ENCODE assay signal across 27 cellular contexts in the genomic region with DNA sequence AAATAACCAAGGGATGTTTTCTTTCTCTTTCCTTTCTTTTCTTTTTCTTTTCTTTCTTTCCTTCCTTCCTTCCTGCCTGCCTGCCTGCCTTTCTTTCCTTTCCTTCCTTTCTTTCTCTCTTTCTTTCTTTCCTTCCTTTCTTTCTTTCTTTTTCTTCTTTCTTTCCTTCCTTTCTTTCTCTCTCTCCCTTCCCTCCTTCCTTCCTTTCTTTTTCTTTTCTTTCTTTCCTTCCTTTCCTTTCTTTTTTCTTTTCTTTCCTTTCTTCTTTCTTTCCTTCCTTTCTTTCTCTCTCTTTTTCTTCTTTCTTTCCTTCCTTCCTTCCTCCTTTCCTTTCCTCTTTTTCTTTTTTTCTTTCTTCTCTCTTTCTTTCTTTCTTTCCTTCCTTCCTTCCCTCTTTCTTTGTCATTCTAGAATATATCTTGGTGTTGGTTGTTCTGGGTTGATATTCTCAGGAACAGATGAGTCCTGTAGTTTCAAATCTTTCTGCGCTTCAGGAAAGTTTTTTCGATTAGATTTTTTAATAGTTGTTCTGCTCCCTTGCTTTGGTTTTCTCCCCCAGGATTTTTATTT.
"Had no signal": no experiment of that assay in that cellular context is flagged by ENCODE, and none has a peak within 500 bp of the region (broad histone marks: within the 10 kb centered on the region; RNA-seq: fewer than 3 reads in every experiment).

No MANE protein-coding gene starts in this region.

- H3K4me1 ChIP-seq: heart left ventricle had no signal

- FAIRE-seq: astrocyte, bronchial epithelial cell had no signal

- H3K36me3 ChIP-seq: brain microvascular endothelial cell, heart left ventricle had no signal

- H3K4me3 ChIP-seq: coronary artery, dorsolateral prefrontal cortex, heart left ventricle had no signal

- H3K4me3 Mint-ChIP-seq: activated CD4-positive, alpha-beta memory T cell treated with anti-CD3 and anti-CD28 coated beads for 36 hours; activated CD4-positive, alpha-beta T cell treated with anti-CD3 and anti-CD28 coated beads for 36 hours; activated CD4-positive, alpha-beta T cell treated with anti-CD3 and anti-CD28 coated beads, Interleukin-2, amount 10 ng/mL, durations not matched to agents 24 days and 14 days; activated naive CD8-positive, alpha-beta T cell; central memory CD8-positive, alpha-beta T cell; dendritic cell treated with granulocyte-macrophage colony-stimulating factor and Interleukin-4, amounts not matched to agents 40 ng/mL and 50 ng/mL, for 4 days; endodermal cell had no signal

- H3K27me3 ChIP-seq: brain microvascular endothelial cell, dorsolateral prefrontal cortex had no signal

- H3K9me3 ChIP-seq: heart left ventricle had no signal

- H3K36me3 Mint-ChIP-seq: activated CD4-positive, alpha-beta memory T cell treated with anti-CD3 and anti-CD28 coated beads for 36 hours; activated naive CD8-positive, alpha-beta T cell had no signal

- H3K27ac Mint-ChIP-seq: activated CD4-positive, alpha-beta memory T cell treated with anti-CD3 and anti-CD28 coated beads for 36 hours; activated CD4-positive, alpha-beta T cell treated with anti-CD3 and anti-CD28 coated beads for 36 hours; activated CD4-positive, alpha-beta T cell treated with anti-CD3 and anti-CD28 coated beads, Interleukin-2, amount 10 ng/mL, durations not matched to agents 24 days and 14 days; activated naive CD8-positive, alpha-beta T cell; dendritic cell treated with granulocyte-macrophage colony-stimulating factor and Interleukin-4, amounts not matched to agents 40 ng/mL and 50 ng/mL, for 4 days; endodermal cell had no signal

- DNase-seq: activated CD4-positive, alpha-beta memory T cell treated with anti-CD3 and anti-CD28 coated beads for 36 hours; activated CD4-positive, alpha-beta T cell treated with anti-CD3 and anti-CD28 coated beads for 36 hours; activated CD4-positive, alpha-beta T cell treated with anti-CD3 and anti-CD28 coated beads, Interleukin-2, amount 10 ng/mL, durations not matched to agents 24 days and 14 days; activated CD4-positive, CD25-positive, alpha-beta regulatory T cell; activated CD4-positive, CD25-positive, alpha-beta regulatory T cell treated with anti-CD3 and anti-CD28 coated beads, Interleukin-2, amount 50 U/mL, for 72 hours; activated CD8-positive, alpha-beta memory T cell treated with anti-CD3 and anti-CD28 coated beads for 24 hours; activated gamma-delta T cell treated with Interleukin-2 at 50 U/mL for 16 hours; activated naive CD4-positive, alpha-beta T cell treated with anti-CD3 and anti-CD28 coated beads, Interleukin-2, amount 50 U/mL, for 16 hours; activated naive CD4-positive, alpha-beta T cell treated with Interleukin-2 at 50 U/mL for 16 hours; activated T-cell treated with anti-CD3 and anti-CD28 coated beads, Interleukin-2, amount 50 U/mL, for 48 hours; amniotic stem cell; anterior cingulate cortex; brain microvascular endothelial cell; dorsolateral prefrontal cortex; effector memory CD4-positive, alpha-beta T cell; endodermal cell; foreskin fibroblast; glutamatergic neuron; heart left ventricle; T-helper 2 cell had no signal

- H3K27me3 Mint-ChIP-seq: activated naive CD8-positive, alpha-beta T cell had no signal

- ATAC-seq: activated CD4-positive, alpha-beta T cell treated with anti-CD3 and anti-CD28 coated beads for 36 hours; esophagus mucosa; heart left ventricle had no signal

- H3K9me3 Mint-ChIP-seq: activated CD4-positive, alpha-beta T cell treated with anti-CD3 and anti-CD28 coated beads, Interleukin-2, amount 10 ng/mL, durations not matched to agents 24 days and 14 days; central memory CD8-positive, alpha-beta T cell had no signal

- H3K4me1 Mint-ChIP-seq: activated CD4-positive, alpha-beta T cell treated with anti-CD3 and anti-CD28 coated beads for 36 hours; activated CD4-positive, alpha-beta T cell treated with anti-CD3 and anti-CD28 coated beads, Interleukin-2, amount 10 ng/mL, durations not matched to agents 24 days and 14 days; central memory CD8-positive, alpha-beta T cell; endodermal cell had no signal

- H3K27ac ChIP-seq: brain microvascular endothelial cell, coronary artery, dorsolateral prefrontal cortex, heart left ventricle had no signal
